24 cellular contexts compared by ENCODE assay signal in genomic region chr15:80766275-80766674, GRCh38. TPM values are rescaled to one million over a fixed set of nuclear protein-coding genes. Genes with fewer than 3 reads are reported as not detected.
"Had no signal": no experiment of that assay in that cellular context is flagged by ENCODE, and none has a peak within 500 bp of the region (broad histone marks: within the 10 kb centered on the region; RNA-seq: fewer than 3 reads in every experiment).

No MANE protein-coding gene starts in this region.

- H3K4me1 ChIP-seq: SJSA1 had no signal

- H3K4me2 ChIP-seq: KMS-11 had no signal

- H3K27me3 ChIP-seq: SJSA1 had no signal

- H3K36me3 ChIP-seq: SJSA1 had no signal

- H3K9me3 ChIP-seq: SJSA1 had no signal

- FAIRE-seq: HTR-8/SVneo, RCC 7860 had no signal

- H3K9ac ChIP-seq: KMS-11 had no signal

- H3K4me3 ChIP-seq: SJSA1, SK-N-MC had no signal

- H3K27ac ChIP-seq: HL-60, KMS-11, SJSA1, SK-N-MC had no signal

- DNase-seq: Kasumi-1, MM.1S, NCI-H1092 treated with DMSO at 0.1 percent for 48 hours, NCI-H1436, NCI-H187, NCI-H2029, NCI-H2081 treated with DMSO at 0.1 percent for 48 hours, NCI-H2171, NCI-H226, NCI-H446, NCI-H510A, NCI-H524 treated with DMSO at 0.1 percent for 48 hours, NCI-H69, NCI-H774, Right ventricle myocardium superior, RPMI8226, SIG-M5 had no signal

RNA-seq across cellular contexts. Expression of gene CEMIP, which starts 12.9 kb away (rescaled TPM):
- total RNA-seq: Right ventricle myocardium superior; T-helper 1 cell treated with Interleukin-12 subunit alpha and Interleukin-12 subunit beta and Interleukin-4 antibody, amounts not matched to agents 30 ng/mL and 1 ng/mL, for 36 hours had no signal
